18 cellular contexts compared by ENCODE assay signal in the genomic region with DNA sequence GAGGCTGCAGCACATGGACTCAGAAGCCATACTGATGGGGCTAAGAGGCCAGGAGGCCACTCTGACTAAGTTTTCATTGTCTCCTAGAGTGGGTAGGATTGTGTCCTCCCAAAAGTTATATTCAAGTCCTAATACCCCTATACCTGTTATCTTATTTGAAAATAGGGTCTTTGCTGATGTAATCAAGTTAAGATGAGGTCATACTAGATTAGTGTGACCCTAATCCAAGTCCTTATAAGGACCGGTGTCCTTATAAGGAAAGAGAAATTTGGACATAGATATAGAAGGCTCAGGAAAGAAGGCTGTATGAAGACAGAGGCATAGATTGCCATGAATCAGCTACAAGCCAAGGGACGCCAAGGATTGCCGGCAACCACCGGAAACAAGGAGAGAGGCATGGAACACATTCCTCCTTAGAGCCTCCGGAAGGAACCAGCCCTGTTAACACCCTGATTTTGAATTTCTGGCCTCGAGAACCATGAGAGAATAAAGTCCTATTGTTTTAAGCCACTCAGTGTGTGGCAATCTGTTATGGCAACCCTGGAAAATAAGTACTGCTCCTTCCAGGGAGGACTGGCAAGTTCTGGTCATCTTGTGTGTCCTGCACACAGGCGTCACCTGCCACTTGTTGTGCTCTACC.
DNase-seq lines count a peak whose midpoint lies in the region; ATAC-seq and TF ChIP-seq lines count a peak whose summit lies in the region.
"Had no signal": no experiment of that assay in that cellular context is flagged by ENCODE, and none has a peak within 500 bp of the region (broad histone marks: within the 10 kb centered on the region; RNA-seq: fewer than 3 reads in every experiment).

No MANE protein-coding gene starts in this region.

- 69% methylated on average over 7 of the region's 7 CpGs for WGBS in right cardiac atrium

- no peak overlapping the region for H3K4me2 ChIP-seq in PC-3 (ENCODE audit: low read length)

- H3K9ac ChIP-seq in PC-3 (ENCODE audit: low read length): no peak overlapping the region

- no peaks in the 10 kb centered on the region for H3K9me2 ChIP-seq in PC-3 (replicated peaks; ENCODE audit: low read length)

- no TSS peak for BruUV-seq in PC-3 (replicated peaks; lab: Mats Ljungman, UMichigan)

- no peaks in the 10 kb centered on the region for H3F3A ChIP-seq in PC-3 (ENCODE audit: low read length, unreplicated experiment)

- POLR2A ChIA-PET in PC-3 (lab: Charles Lee; ENCODE audit: unreplicated experiment): no interaction called here
- POLR2A ChIA-PET in CD4-positive, alpha-beta T cell (lab: Charles Lee): no interaction called here

- no peak overlapping the region for H3K4me3 Mint-ChIP-seq in CD4-positive, alpha-beta T cell
- H3K4me3 Mint-ChIP-seq: CD14-positive monocyte had no signal

- H4K20me1 ChIP-seq in PC-3 (ENCODE audit: low read length): no peaks in the 10 kb centered on the region

- H3K79me2 ChIP-seq in PC-3 (ENCODE audit: low read length): no peaks in the 10 kb centered on the region

- H3K9me3 ChIP-seq in right cardiac atrium (ENCODE audit: control insufficient read depth, low read length) (no peaks in the 10 kb centered on the region), PC-3 (ENCODE audit: low read length) (no peaks in the 10 kb centered on the region)
- H3K9me3 ChIP-seq in CD4-positive, alpha-beta T cell (ENCODE audit: control insufficient read depth, low read length): no peaks in the 10 kb centered on the region

- CTCF ChIA-PET in PC-3 (lab: Charles Lee): no interaction called here
- CTCF ChIA-PET in CD4-positive, alpha-beta T cell (lab: Charles Lee): no interaction called here

- no peaks in the 10 kb centered on the region for H3K36me3 Mint-ChIP-seq in CD4-positive, alpha-beta T cell (ENCODE audit: low read depth)
- H3K36me3 Mint-ChIP-seq: CD14-positive monocyte had no signal

- H3K4me3 ChIP-seq in right cardiac atrium (ENCODE audit: low read length) (no peak overlapping the region), PC-3 (ENCODE audit: low read length) (no peak overlapping the region)

- no peak overlapping the region for H3K27ac ChIP-seq in right cardiac atrium (ENCODE audit: low read length)
- no peak overlapping the region for H3K27ac ChIP-seq in PC-3 (ENCODE audit: low read length)
- H3K27ac ChIP-seq in CD4-positive, alpha-beta T cell (ENCODE audit: low read depth, low read length): no peak overlapping the region

- H3K36me3 ChIP-seq in PC-3 (ENCODE audit: low read depth, low read length): no peaks in the 10 kb centered on the region

- H3K4me1 Mint-ChIP-seq in CD4-positive, alpha-beta T cell (ENCODE audit: low read depth): no peaks in the 10 kb centered on the region

- intact Hi-C loops in right cardiac atrium (cut with DNase I): no loop called here
- intact Hi-C loops in left ventricle myocardium superior (cut with micrococcal nuclease): no loop called here
- intact Hi-C loops in PC-3 (cut with micrococcal nuclease): no loop called here
- intact Hi-C loops in CD4-positive, alpha-beta T cell (cut with DNase I, micrococcal nuclease): no loop called here

- H3K4me1 ChIP-seq in right cardiac atrium (ENCODE audit: control insufficient read depth, insufficient read depth, low read length) (no peaks in the 10 kb centered on the region), PC-3 (ENCODE audit: insufficient read depth, low read length) (peaks cover 6% of the 10 kb centered on the region; the same call in 1 of the 2 replicates)

- no peak overlapping the region for H3K27ac Mint-ChIP-seq in CD4-positive, alpha-beta T cell
- H3K27ac Mint-ChIP-seq: CD14-positive monocyte had no signal

- DNase-seq in right cardiac atrium (no peak), left ventricle myocardium superior (no peak), PC-3 (peak; percentile 7), foreskin melanocyte (peak; percentile 9), GM03348 (ENCODE audit: low spot score) (no peak), NCI-H1417 (lab: John Stamatoyannopoulos, UW) (no peak)
- no peak for DNase-seq in CD4-positive, alpha-beta T cell
- DNase-seq: 8988T, DND-41, GF-D8, IMR-90, NCI-H1048, NCI-H1694, NCI-H2107, NCI-H345 had no signal

- H3K9me3 Mint-ChIP-seq in CD4-positive, alpha-beta T cell: no peaks in the 10 kb centered on the region
- H3K9me3 Mint-ChIP-seq: CD14-positive monocyte had no signal

- ATAC-seq in right cardiac atrium: peak; percentile 29 to 59
- no peak for ATAC-seq in left ventricle myocardium superior
- no peak for ATAC-seq in PC-3
- ATAC-seq in CD4-positive, alpha-beta T cell (ENCODE audit: poor library complexity): no peak
- no peak for ATAC-seq in GM19328 (IDR thresholded peaks at IDR 0.05; ENCODE audit: unreplicated experiment)
- ATAC-seq: Right ventricle myocardium inferior had no signal

- peaks cover 3% of the 10 kb centered on the region for H3K27me3 Mint-ChIP-seq in CD4-positive, alpha-beta T cell

- H3K27me3 ChIP-seq in right cardiac atrium (ENCODE audit: control insufficient read depth, insufficient read depth): no peaks in the 10 kb centered on the region
- H3K27me3 ChIP-seq in PC-3 (ENCODE audit: low read length): peaks cover under 1% of the 10 kb centered on the region; the same call in 1 of the 2 replicates
- no peaks in the 10 kb centered on the region for H3K27me3 ChIP-seq in CD4-positive, alpha-beta T cell (ENCODE audit: control insufficient read depth, insufficient read depth, low read length)

- no peak overlapping the region for H2AFZ ChIP-seq in PC-3 (ENCODE audit: low read length)

- no peak for TF ChIP-seq CTCF in PC-3 (conservative IDR thresholded peaks at IDR 0.05; ENCODE audit: low read depth, low read length)
- no peak for TF ChIP-seq CTCF in CD4-positive, alpha-beta T cell (IDR thresholded peaks at IDR 0.05)

Comparison
In these comparisons a context has a peak if more than half of its experiments do, and no peak if none do; other contexts are left out.
1. ATAC-seq: peak in right cardiac atrium (2 of 2); none in left ventricle myocardium superior (single experiment), PC-3 (single experiment), CD4-positive, alpha-beta T cell (single experiment) and GM19328 (single experiment).
2. DNase-seq: peak in PC-3 (single experiment) and foreskin melanocyte (single experiment); none in right cardiac atrium (0 of 3), left ventricle myocardium superior (single experiment), CD4-positive, alpha-beta T cell (0 of 10), GM03348 (single experiment) and NCI-H1417 (0 of 3).